In genomic region chr7:114976666-114977065, GRCh38 we compare ENCODE assay signal across 19 cellular contexts.
"Had no signal": no experiment of that assay in that cellular context is flagged by ENCODE, and none has a peak within 500 bp of the region (broad histone marks: within the 10 kb centered on the region; RNA-seq: fewer than 3 reads in every experiment).

No MANE protein-coding gene starts in this region.

- H3K9me3 ChIP-seq: breast epithelium, prostate gland, transverse colon had no signal

- H3K4me3 ChIP-seq: breast epithelium, prostate gland, skin epidermis, transverse colon had no signal

- H3K36me3 ChIP-seq: breast epithelium, prostate gland, transverse colon had no signal

- H3K27me3 ChIP-seq: breast epithelium, transverse colon had no signal

- DNase-seq: activated naive CD4-positive, alpha-beta T cell treated with Interleukin-2 at 50 U/mL for 16 hours; activated T-cell treated with anti-CD3 and anti-CD28 coated beads for 4 hours; aorta; dermis blood vessel endothelial cell; effector memory CD8-positive, alpha-beta T cell; foreskin fibroblast; hypothalamus; kidney glomerular epithelial cell; nucleus accumbens; right cardiac atrium; stimulated activated CD4-positive, alpha-beta T cell treated with anti-CD3 and anti-CD28 coated beads, Interleukin-15, amount 100 ng/mL, for 24 hours; stimulated activated CD4-positive, alpha-beta T cell treated with anti-CD3 and anti-CD28 coated beads, Interleukin-4, amount 100 ng/mL, for 24 hours; stimulated activated naive CD4-positive, alpha-beta T cell; substantia nigra; T-helper 17 cell; transverse colon had no signal

- H3K27ac ChIP-seq: breast epithelium, prostate gland, skin epidermis, transverse colon had no signal

- H3K4me1 ChIP-seq: breast epithelium, prostate gland had no signal
